23 cellular contexts compared by ENCODE assay signal in genomic region chr9:126607731-126608130, GRCh38. TPM values are rescaled to one million over a fixed set of nuclear protein-coding genes. Genes with fewer than 3 reads are reported as not detected.
"Had no signal": no experiment of that assay in that cellular context is flagged by ENCODE, and none has a peak within 500 bp of the region (broad histone marks: within the 10 kb centered on the region; RNA-seq: fewer than 3 reads in every experiment).

No MANE protein-coding gene starts in this region.

- ATAC-seq: activated T-cell treated with anti-CD3 and anti-CD28 coated beads, Interleukin-2, amount 50 U/mL, for 72 hours; gastroesophageal sphincter; heart left ventricle; left lobe of liver; T-helper 17 cell had no signal

- DNase-seq: activated CD4-positive, alpha-beta T cell treated with anti-CD3 and anti-CD28 coated beads, Interleukin-2, amount 50 U/mL, for 4 hours; activated effector memory CD4-positive, alpha-beta T cell treated with anti-CD3 and anti-CD28 coated beads, Interleukin-2, amount 50 U/mL, for 16 hours; activated naive CD4-positive, alpha-beta T cell treated with anti-CD3 and anti-CD28 coated beads, Interleukin-2, amount 50 U/mL, for 16 hours; activated T-cell treated with anti-CD3 and anti-CD28 coated beads, Interleukin-2, amount 50 U/mL, for 72 hours; effector CD4-positive, alpha-beta T cell; heart left ventricle; kidney; stimulated activated CD4-positive, alpha-beta T cell treated with anti-CD3 and anti-CD28 coated beads, Interleukin-2, amount 100 ng/mL, for 24 hours; T-helper 17 cell; testis; upper lobe of left lung; WERI-Rb-1 had no signal

- H3K9me3 ChIP-seq: esophagus muscularis mucosa, gastroesophageal sphincter, heart left ventricle, prostate gland, right atrium auricular region, testis, upper lobe of left lung had no signal

- H3K4me3 Mint-ChIP-seq: activated T-cell treated with anti-CD3 and anti-CD28 coated beads, Interleukin-2, amount 50 U/mL, for 72 hours; mesothelial cell of epicardium; T-helper 17 cell had no signal

- H3K27ac ChIP-seq: esophagus muscularis mucosa, gastroesophageal sphincter, heart left ventricle, prostate gland, right atrium auricular region, testis, upper lobe of left lung, WERI-Rb-1 had no signal

- H3K27me3 ChIP-seq: testis had no signal

- H3K9me3 Mint-ChIP-seq: activated T-cell treated with anti-CD3 and anti-CD28 coated beads, Interleukin-2, amount 50 U/mL, for 72 hours; mesothelial cell of epicardium had no signal

- H3K36me3 Mint-ChIP-seq: mesothelial cell of epicardium had no signal

- H3K27ac Mint-ChIP-seq: activated T-cell treated with anti-CD3 and anti-CD28 coated beads, Interleukin-2, amount 50 U/mL, for 72 hours; mesothelial cell of epicardium; T-helper 17 cell had no signal

- H3K36me3 ChIP-seq: esophagus muscularis mucosa, gastroesophageal sphincter, heart left ventricle, prostate gland, right atrium auricular region, upper lobe of left lung, WERI-Rb-1 had no signal

- H3K4me3 ChIP-seq: esophagus muscularis mucosa, gastroesophageal sphincter, heart left ventricle, lung, prostate gland, right atrium auricular region, testis, upper lobe of left lung had no signal

RNA-seq across cellular contexts. Expression of gene LMX1B, which starts 6.0 kb away (rescaled TPM):
- total RNA-seq: activated CD8-positive, alpha-beta memory T cell treated with anti-CD3 and anti-CD28 coated beads for 36 hours; activated T-cell treated with anti-CD3 and anti-CD28 coated beads, Interleukin-2, amount 50 U/mL, for 72 hours; endothelial cell of umbilical vein; left lobe of liver; T-helper 17 cell had no signal
- polyA plus RNA-seq: aorta, endothelial cell of umbilical vein, neural cell had no signal
